Comparison of ENCODE assay signal across 28 cellular contexts in the genomic region with DNA sequence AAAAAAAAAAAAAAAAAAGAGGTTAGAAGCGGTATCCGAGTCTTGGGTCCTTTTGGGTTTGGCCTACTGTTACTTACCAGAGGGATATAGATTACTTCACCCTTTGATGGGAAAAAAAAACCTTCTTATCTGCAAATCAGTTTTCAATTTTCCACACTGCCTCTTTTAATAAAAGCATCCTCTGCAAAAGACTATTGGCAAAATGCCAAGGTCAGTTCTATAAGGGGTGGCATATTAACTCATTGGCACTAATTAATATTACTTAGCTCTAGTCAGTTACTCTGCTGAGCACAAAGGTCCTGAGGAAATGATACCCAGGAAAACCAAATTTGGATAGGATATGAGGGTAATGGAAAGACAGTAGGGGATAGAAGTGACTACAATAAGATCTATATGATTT.
"Had no signal": no experiment of that assay in that cellular context is flagged by ENCODE, and none has a peak within 500 bp of the region (broad histone marks: within the 10 kb centered on the region; RNA-seq: fewer than 3 reads in every experiment).

No MANE protein-coding gene starts in this region.

- H3K27ac ChIP-seq: colonic mucosa, coronary artery, dorsolateral prefrontal cortex, epithelial cell of prostate, esophagus muscularis mucosa, esophagus squamous epithelium, foreskin keratinocyte, gastrocnemius medialis, gastroesophageal sphincter, heart left ventricle, heart right ventricle had no signal

- DNase-seq: colonic mucosa; cortex of kidney; dermis blood vessel endothelial cell; dorsolateral prefrontal cortex; effector CD4-positive, alpha-beta T cell; effector CD8-positive, alpha-beta T cell; effector memory CD4-positive, alpha-beta T cell; effector memory CD8-positive, alpha-beta T cell; endodermal cell; erythroblast; esophagus squamous epithelium; foreskin fibroblast; foreskin keratinocyte; foreskin melanocyte; gastrocnemius medialis; glutamatergic neuron; head of caudate nucleus; heart left ventricle; heart right ventricle had no signal

- FAIRE-seq: colon, endometrium, endothelial cell of umbilical vein, frontal cortex had no signal

- H3K36me3 ChIP-seq: colonic mucosa, esophagus muscularis mucosa, esophagus squamous epithelium, gastrocnemius medialis, gastroesophageal sphincter, heart left ventricle, heart right ventricle had no signal

- H3K4me3 ChIP-seq: colonic mucosa, coronary artery, dorsolateral prefrontal cortex, esophagus muscularis mucosa, esophagus squamous epithelium, gastrocnemius medialis, gastroesophageal sphincter, heart left ventricle, heart right ventricle had no signal

- ATAC-seq: effector memory CD8-positive, alpha-beta T cell; esophagus mucosa; foreskin keratinocyte; gastrocnemius medialis; gastroesophageal sphincter; heart left ventricle; heart right ventricle had no signal

- H3K27me3 ChIP-seq: colonic mucosa, esophagus muscularis mucosa, esophagus squamous epithelium, foreskin keratinocyte, gastrocnemius medialis, gastroesophageal sphincter, heart left ventricle had no signal

- H3K9me3 ChIP-seq: colonic mucosa, esophagus squamous epithelium, gastrocnemius medialis, gastroesophageal sphincter had no signal

- H3K4me1 ChIP-seq: colonic mucosa, esophagus muscularis mucosa, esophagus squamous epithelium, foreskin keratinocyte, gastrocnemius medialis, gastroesophageal sphincter, heart left ventricle, heart right ventricle had no signal
